ENCODE assay signal across 1 cellular context in genomic region chr20:62900692-62901584, GRCh38.
A peak's percentile ranks its signal among the peaks of the same experiment; 100 is the strongest.
TF ChIP-seq lines count a peak whose summit lies in the region.

No MANE protein-coding gene starts in this region.

TF ChIP-seq in HepG2, 621 proteins besides CTCF, POLR2A, EP300 and RAD21 (continued from another document and continues in another):
- TF ChIP-seq, protein P1, sequence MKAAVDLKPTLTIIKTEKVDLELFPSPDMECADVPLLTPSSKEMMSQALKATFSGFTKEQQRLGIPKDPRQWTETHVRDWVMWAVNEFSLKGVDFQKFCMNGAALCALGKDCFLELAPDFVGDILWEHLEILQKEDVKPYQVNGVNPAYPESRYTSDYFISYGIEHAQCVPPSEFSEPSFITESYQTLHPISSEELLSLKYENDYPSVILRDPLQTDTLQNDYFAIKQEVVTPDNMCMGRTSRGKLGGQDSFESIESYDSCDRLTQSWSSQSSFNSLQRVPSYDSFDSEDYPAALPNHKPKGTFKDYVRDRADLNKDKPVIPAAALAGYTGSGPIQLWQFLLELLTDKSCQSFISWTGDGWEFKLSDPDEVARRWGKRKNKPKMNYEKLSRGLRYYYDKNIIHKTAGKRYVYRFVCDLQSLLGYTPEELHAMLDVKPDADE (CRISPR knock-in tag; IDR thresholded peaks at IDR 0.05), result no peak
- TF ChIP-seq ZMAT3 (CRISPR knock-in tag; conservative IDR thresholded peaks at IDR 0.05) (no peak; the same call in 1 of the 2 replicates), TEAD3 (CRISPR knock-in tag; optimal IDR thresholded peaks at IDR 0.05; ENCODE audit: borderline replicate concordance) (peak; percentile 28), SALL2 (CRISPR knock-in tag; IDR thresholded peaks at IDR 0.05) (no peak; the same call in 1 of the 2 replicates), MYC (CRISPR knock-in tag; IDR thresholded peaks at IDR 0.05; ENCODE audit: borderline replicate concordance) (no peak), TRAFD1 (CRISPR knock-in tag; IDR thresholded peaks at IDR 0.05; ENCODE audit: borderline replicate concordance) (peak; percentile 98), TARDBP (CRISPR knock-in tag; IDR thresholded peaks at IDR 0.05) (no peak), ZNF777 (CRISPR knock-in tag; IDR thresholded peaks at IDR 0.05) (0 out of 2 replicates have a peak, but pooled peaks have one; percentile 1), SIX4 (CRISPR knock-in tag; IDR thresholded peaks at IDR 0.05) (no peak), HOXA3 (CRISPR knock-in tag; IDR thresholded peaks at IDR 0.05) (no peak), NFE2L2 (IDR thresholded peaks at IDR 0.05; ENCODE audit: low read length) (no peak), ZXDC (CRISPR knock-in tag; IDR thresholded peaks at IDR 0.05) (no peak), ARID4A (CRISPR knock-in tag; IDR thresholded peaks at IDR 0.05; ENCODE audit: borderline replicate concordance) (no peak), ZNF713 (CRISPR knock-in tag; IDR thresholded peaks at IDR 0.05) (no peak), CCAR2 (optimal IDR thresholded peaks at IDR 0.05; ENCODE audit: low read depth, low read length) (no peak), TOPORS (CRISPR knock-in tag; IDR thresholded peaks at IDR 0.05) (no peak), IKZF5 (CRISPR knock-in tag; IDR thresholded peaks at IDR 0.05) (no peak), NRL (CRISPR knock-in tag; IDR thresholded peaks at IDR 0.05; ENCODE audit: borderline replicate concordance) (0 out of 2 replicates have a peak, but pooled peaks have one; percentile 46), MXD4 (CRISPR knock-in tag; IDR thresholded peaks at IDR 0.05) (no peak), NFYB (CRISPR knock-in tag; IDR thresholded peaks at IDR 0.05) (no peak), ZNF564 (CRISPR knock-in tag; IDR thresholded peaks at IDR 0.05) (no peak), GLMP (CRISPR knock-in tag; IDR thresholded peaks at IDR 0.05; ENCODE audit: borderline replicate concordance) (no peak), HHEX (CRISPR knock-in tag; IDR thresholded peaks at IDR 0.05) (no peak), ADNP (CRISPR knock-in tag; IDR thresholded peaks at IDR 0.05) (no peak), SATB2 (CRISPR knock-in tag; IDR thresholded peaks at IDR 0.05) (no peak), POLR2AphosphoS2 (IDR thresholded peaks at IDR 0.05; ENCODE audit: low read depth, low read length) (peak; percentile 23), CREM (IDR thresholded peaks at IDR 0.05) (0 out of 2 replicates have a peak, but pooled peaks have one; percentile 53), CREM (CRISPR knock-in tag; IDR thresholded peaks at IDR 0.05) (no peak), ZSCAN31 (CRISPR knock-in tag; IDR thresholded peaks at IDR 0.05; ENCODE audit: low read depth) (peak; percentile 1; the same call in 1 of the 2 replicates), HIC2 (CRISPR knock-in tag; IDR thresholded peaks at IDR 0.05; ENCODE audit: low read depth) (no peak; the same call in 1 of the 2 replicates), FOXA1 (IDR thresholded peaks at IDR 0.05) (no peak), FOXA1 (CRISPR knock-in tag; IDR thresholded peaks at IDR 0.05) (peak; percentile 54), CBX5 (CRISPR knock-in tag; IDR thresholded peaks at IDR 0.05; ENCODE audit: borderline replicate concordance) (peak; percentile 28; the same call in 1 of the 2 replicates)
- TF ChIP-seq, protein P2, sequence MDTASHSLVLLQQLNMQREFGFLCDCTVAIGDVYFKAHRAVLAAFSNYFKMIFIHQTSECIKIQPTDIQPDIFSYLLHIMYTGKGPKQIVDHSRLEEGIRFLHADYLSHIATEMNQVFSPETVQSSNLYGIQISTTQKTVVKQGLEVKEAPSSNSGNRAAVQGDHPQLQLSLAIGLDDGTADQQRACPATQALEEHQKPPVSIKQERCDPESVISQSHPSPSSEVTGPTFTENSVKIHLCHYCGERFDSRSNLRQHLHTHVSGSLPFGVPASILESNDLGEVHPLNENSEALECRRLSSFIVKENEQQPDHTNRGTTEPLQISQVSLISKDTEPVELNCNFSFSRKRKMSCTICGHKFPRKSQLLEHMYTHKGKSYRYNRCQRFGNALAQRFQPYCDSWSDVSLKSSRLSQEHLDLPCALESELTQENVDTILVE (CRISPR knock-in tag; IDR thresholded peaks at IDR 0.05), result no peak; the same call in 1 of the 2 replicates
- TF ChIP-seq, protein P3, sequence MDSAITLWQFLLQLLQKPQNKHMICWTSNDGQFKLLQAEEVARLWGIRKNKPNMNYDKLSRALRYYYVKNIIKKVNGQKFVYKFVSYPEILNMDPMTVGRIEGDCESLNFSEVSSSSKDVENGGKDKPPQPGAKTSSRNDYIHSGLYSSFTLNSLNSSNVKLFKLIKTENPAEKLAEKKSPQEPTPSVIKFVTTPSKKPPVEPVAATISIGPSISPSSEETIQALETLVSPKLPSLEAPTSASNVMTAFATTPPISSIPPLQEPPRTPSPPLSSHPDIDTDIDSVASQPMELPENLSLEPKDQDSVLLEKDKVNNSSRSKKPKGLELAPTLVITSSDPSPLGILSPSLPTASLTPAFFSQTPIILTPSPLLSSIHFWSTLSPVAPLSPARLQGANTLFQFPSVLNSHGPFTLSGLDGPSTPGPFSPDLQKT (CRISPR knock-in tag; IDR thresholded peaks at IDR 0.05; ENCODE audit: borderline replicate concordance), result no peak
- TF ChIP-seq, protein P4, sequence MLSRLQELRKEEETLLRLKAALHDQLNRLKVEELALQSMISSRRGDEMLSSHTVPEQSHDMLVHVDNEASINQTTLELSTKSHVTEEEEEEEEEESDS (CRISPR knock-in tag; IDR thresholded peaks at IDR 0.05; ENCODE audit: borderline replicate concordance), result no peak
- TF ChIP-seq, protein P5, sequence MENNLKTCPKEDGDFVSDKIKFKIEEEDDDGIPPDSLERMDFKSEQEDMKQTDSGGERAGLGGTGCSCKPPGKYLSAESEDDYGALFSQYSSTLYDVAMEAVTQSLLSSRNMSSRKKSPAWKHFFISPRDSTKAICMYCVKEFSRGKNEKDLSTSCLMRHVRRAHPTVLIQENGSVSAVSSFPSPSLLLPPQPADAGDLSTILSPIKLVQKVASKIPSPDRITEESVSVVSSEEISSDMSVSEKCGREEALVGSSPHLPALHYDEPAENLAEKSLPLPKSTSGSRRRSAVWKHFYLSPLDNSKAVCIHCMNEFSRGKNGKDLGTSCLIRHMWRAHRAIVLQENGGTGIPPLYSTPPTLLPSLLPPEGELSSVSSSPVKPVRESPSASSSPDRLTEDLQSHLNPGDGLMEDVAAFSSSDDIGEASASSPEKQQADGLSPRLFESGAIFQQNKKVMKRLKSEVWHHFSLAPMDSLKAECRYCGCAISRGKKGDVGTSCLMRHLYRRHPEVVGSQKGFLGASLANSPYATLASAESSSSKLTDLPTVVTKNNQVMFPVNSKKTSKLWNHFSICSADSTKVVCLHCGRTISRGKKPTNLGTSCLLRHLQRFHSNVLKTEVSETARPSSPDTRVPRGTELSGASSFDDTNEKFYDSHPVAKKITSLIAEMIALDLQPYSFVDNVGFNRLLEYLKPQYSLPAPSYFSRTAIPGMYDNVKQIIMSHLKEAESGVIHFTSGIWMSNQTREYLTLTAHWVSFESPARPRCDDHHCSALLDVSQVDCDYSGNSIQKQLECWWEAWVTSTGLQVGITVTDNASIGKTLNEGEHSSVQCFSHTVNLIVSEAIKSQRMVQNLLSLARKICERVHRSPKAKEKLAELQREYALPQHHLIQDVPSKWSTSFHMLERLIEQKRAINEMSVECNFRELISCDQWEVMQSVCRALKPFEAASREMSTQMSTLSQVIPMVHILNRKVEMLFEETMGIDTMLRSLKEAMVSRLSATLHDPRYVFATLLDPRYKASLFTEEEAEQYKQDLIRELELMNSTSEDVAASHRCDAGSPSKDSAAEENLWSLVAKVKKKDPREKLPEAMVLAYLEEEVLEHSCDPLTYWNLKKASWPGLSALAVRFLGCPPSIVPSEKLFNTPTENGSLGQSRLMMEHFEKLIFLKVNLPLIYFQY (CRISPR knock-in tag; IDR thresholded peaks at IDR 0.05; ENCODE audit: borderline replicate concordance), result no peak
